8 cellular contexts compared by ENCODE assay signal in genomic region chr11:72079776-72080325, GRCh38. TPM values are rescaled to one million over a fixed set of nuclear protein-coding genes. Genes with fewer than 3 reads are reported as not detected.
DNase-seq lines count a peak whose midpoint lies in the region; ATAC-seq, FAIRE-seq and TF ChIP-seq lines count a peak whose summit lies in the region.

No MANE protein-coding gene starts in this region.

- H3K27me3 Mint-ChIP-seq in astrocyte (ENCODE audit: low read depth, unreplicated experiment) = no peaks in the 10 kb centered on the region
- H3K27me3 Mint-ChIP-seq in stimulated activated naive CD8-positive, alpha-beta T cell treated with anti-CD3 and anti-CD28 coated beads, Interleukin-15, amount 100 ng/mL, for 72 hours = no peaks in the 10 kb centered on the region

- H3K36me3 Mint-ChIP-seq in astrocyte (ENCODE audit: low read depth, unreplicated experiment) = peaks cover 2% of the 10 kb centered on the region

- H3K4me3 Mint-ChIP-seq in astrocyte (ENCODE audit: unreplicated experiment) = peak overlapping the region; percentile 91
- H3K4me3 Mint-ChIP-seq in stimulated activated naive CD8-positive, alpha-beta T cell treated with anti-CD3 and anti-CD28 coated beads, Interleukin-15, amount 100 ng/mL, for 72 hours = peak overlapping the region; percentile 96 to 100

- H3K27ac Mint-ChIP-seq in astrocyte (ENCODE audit: unreplicated experiment) = peak overlapping the region; percentile 81
- peak overlapping the region; percentile 98 to 100 for H3K27ac Mint-ChIP-seq in stimulated activated naive CD8-positive, alpha-beta T cell treated with anti-CD3 and anti-CD28 coated beads, Interleukin-15, amount 100 ng/mL, for 72 hours

- H3K27ac ChIP-seq in astrocyte (ENCODE audit: low read depth, low read length) = peak overlapping the region; percentile 85

- no peaks in the 10 kb centered on the region for H4K20me1 ChIP-seq in astrocyte (ENCODE audit: insufficient read depth, low read length)

- no peaks in the 10 kb centered on the region for H3K9me3 ChIP-seq in astrocyte (ENCODE audit: insufficient read depth, low read depth, low read length)

- no peaks in the 10 kb centered on the region for H3K36me3 ChIP-seq in astrocyte (ENCODE audit: insufficient read depth, low read length)

- peak overlapping the region; percentile 95 for H3K4me2 ChIP-seq in astrocyte (ENCODE audit: low read length)

- no peak for TF ChIP-seq CTCF in astrocyte (IDR thresholded peaks at IDR 0.05; ENCODE audit: insufficient read depth, low read depth, low read length)

- no peak for FAIRE-seq in astrocyte (lab: Jason Lieb, UNC)

- H3K27me3 ChIP-seq in astrocyte (ENCODE audit: insufficient read depth, low read length) = no peaks in the 10 kb centered on the region

- peak overlapping the region; percentile 91 for H3K4me3 ChIP-seq in Jurkat, Clone E6-1 (ENCODE audit: low read length)
- H3K4me3 ChIP-seq in astrocyte (ENCODE audit: insufficient read depth, low read depth, low read length) = peak overlapping the region; percentile 93

- DNase-seq in DMS 273 treated with DMSO at 0.1 percent for 48 hours (lab: John Stamatoyannopoulos, UW) (peak; percentile 46), astrocyte (ENCODE audit: low read depth) (no peak), islet precursor cell (peak; percentile 46), NCI-H226 (no peak), GDM1 (lab: John Stamatoyannopoulos, UW) (no peak)
- peak; percentile 33 for DNase-seq in Jurkat, Clone E6-1 (ENCODE audit: low read depth, low spot score)
- no peak for DNase-seq in stimulated activated naive CD8-positive, alpha-beta T cell treated with anti-CD3 and anti-CD28 coated beads, Interleukin-15, amount 100 ng/mL, for 72 hours
- DNase-seq in stimulated activated CD4-positive, alpha-beta T cell treated with anti-CD3 and anti-CD28 coated beads, Interleukin-15, amount 100 ng/mL, for 24 hours = no peak

- H3K9ac ChIP-seq in astrocyte (ENCODE audit: low read length) = peak overlapping the region; percentile 85

- peaks cover 16% of the 10 kb centered on the region for H3K4me1 Mint-ChIP-seq in astrocyte (ENCODE audit: low read depth, unreplicated experiment)
- H3K4me1 Mint-ChIP-seq in stimulated activated naive CD8-positive, alpha-beta T cell treated with anti-CD3 and anti-CD28 coated beads, Interleukin-15, amount 100 ng/mL, for 72 hours = peaks cover 56% of the 10 kb centered on the region

- peak overlapping the region; percentile 53 for H2AFZ ChIP-seq in astrocyte (ENCODE audit: low read depth, low read length)

- H3K4me1 ChIP-seq in astrocyte (ENCODE audit: insufficient read depth, low read length) = peaks cover 22% of the 10 kb centered on the region

- H3K79me2 ChIP-seq in astrocyte (ENCODE audit: insufficient read depth, low read length) = peaks cover 52% of the 10 kb centered on the region

- no peaks in the 10 kb centered on the region for H3K9me3 Mint-ChIP-seq in astrocyte (ENCODE audit: unreplicated experiment)
- no peaks in the 10 kb centered on the region for H3K9me3 Mint-ChIP-seq in stimulated activated naive CD8-positive, alpha-beta T cell treated with anti-CD3 and anti-CD28 coated beads, Interleukin-15, amount 100 ng/mL, for 72 hours

- ATAC-seq in stimulated activated naive CD8-positive, alpha-beta T cell treated with anti-CD3 and anti-CD28 coated beads, Interleukin-15, amount 100 ng/mL, for 72 hours = no peak

RNA-seq across cellular contexts. Expression of gene NUMA1, which starts 0.5 kb away (rescaled TPM):
- polyA plus RNA-seq in Jurkat, Clone E6-1 (2012; ENCODE audit: insufficient read depth, insufficient read length) = 112 TPM
- total RNA-seq in astrocyte = 99.3 and 111 TPM in 2 replicates

RNA-seq across cellular contexts. Expression of gene LRRC51, which starts 0.8 kb away (rescaled TPM):
- polyA plus RNA-seq in Jurkat, Clone E6-1 (2012; ENCODE audit: insufficient read depth, insufficient read length) = 7.0 TPM
- total RNA-seq in astrocyte = 4.2 and 4.4 TPM in 2 replicates

RNA-seq across cellular contexts. Expression of gene LAMTOR1, which starts 23.2 kb away (rescaled TPM):
- polyA plus RNA-seq in Jurkat, Clone E6-1 (2012; ENCODE audit: insufficient read depth, insufficient read length) = 109 TPM
- total RNA-seq in astrocyte = 63.8 and 65.8 TPM in 2 replicates

RNA-seq across cellular contexts. Expression of gene TOMT, which starts 25.9 kb away (rescaled TPM):
- not detected for polyA plus RNA-seq in Jurkat, Clone E6-1 (2012; ENCODE audit: insufficient read depth, insufficient read length)
- not detected in 2 replicates for total RNA-seq in astrocyte

RNA-seq across cellular contexts. Expression of gene ANAPC15, which starts 32.6 kb away (rescaled TPM):
- 262 TPM for polyA plus RNA-seq in Jurkat, Clone E6-1 (2012; ENCODE audit: insufficient read depth, insufficient read length)
- 36.1 and 39.0 TPM in 2 replicates for total RNA-seq in astrocyte

Comparison
In these comparisons a context has a peak if more than half of its experiments do, and no peak if none do; other contexts are left out.
1. DNase-seq: peak in DMS 273 treated with DMSO at 0.1 percent for 48 hours (single experiment), Jurkat, Clone E6-1 (single experiment) and islet precursor cell (single experiment); none in astrocyte (single experiment), stimulated activated naive CD8-positive, alpha-beta T cell treated with anti-CD3 and anti-CD28 coated beads, Interleukin-15, amount 100 ng/mL, for 72 hours (0 of 2), NCI-H226 (single experiment), GDM1 (single experiment) and stimulated activated CD4-positive, alpha-beta T cell treated with anti-CD3 and anti-CD28 coated beads, Interleukin-15, amount 100 ng/mL, for 24 hours (single experiment).